1 cellular context compared by ENCODE assay signal in the genomic region with DNA sequence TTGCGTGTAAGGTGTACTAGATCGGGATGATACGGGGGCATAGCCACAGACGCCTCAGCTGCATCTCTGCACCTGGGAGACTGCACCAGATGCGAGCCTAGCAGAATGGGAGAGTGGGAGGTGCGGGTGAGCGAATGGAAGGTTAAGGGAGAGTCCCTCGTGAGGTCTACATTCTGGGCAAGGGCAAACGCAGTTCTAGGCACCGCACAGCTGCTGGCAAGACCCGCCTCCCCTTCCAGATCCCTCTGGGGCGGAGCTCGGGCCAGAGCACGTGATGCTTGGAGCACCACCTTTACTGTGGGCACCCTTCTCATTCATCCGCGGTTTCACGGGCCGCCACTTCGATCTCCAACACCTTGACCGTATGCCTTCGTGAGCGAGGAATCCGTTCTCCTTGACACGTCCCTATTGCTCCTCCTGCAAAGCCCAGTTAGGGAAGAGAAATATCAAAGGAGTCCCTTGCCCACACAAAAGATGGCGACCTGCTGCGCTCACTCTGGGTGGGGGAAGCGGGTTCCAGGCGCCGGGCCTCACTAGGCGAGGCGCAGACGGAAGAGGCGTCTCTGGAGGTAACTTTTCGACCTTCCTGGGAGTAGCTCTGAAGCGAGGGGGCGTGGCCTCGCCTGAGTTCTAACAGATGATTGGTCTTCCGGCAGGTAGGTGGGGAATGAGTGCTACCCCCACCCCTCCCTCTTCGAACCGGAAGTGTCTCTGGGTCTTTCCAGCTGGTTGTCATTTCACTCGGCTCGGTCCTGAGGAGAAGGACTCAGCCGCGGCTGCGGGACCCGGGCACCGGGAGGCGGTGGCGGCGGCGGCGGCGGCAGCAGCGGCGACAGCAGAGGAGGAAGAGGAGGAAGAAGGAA.
TF ChIP-seq lines count a peak whose summit lies in the region.

A gene (plus strand): TSS at position 740 of the 863 bp plus-strand sequence. CDS start 1,385 bp downstream, outside the sequence.

TF ChIP-seq in K562, 482 proteins besides CTCF, POLR2A, EP300 and RAD21 (continued from another document and continues in another):
- TF ChIP-seq, protein P1, sequence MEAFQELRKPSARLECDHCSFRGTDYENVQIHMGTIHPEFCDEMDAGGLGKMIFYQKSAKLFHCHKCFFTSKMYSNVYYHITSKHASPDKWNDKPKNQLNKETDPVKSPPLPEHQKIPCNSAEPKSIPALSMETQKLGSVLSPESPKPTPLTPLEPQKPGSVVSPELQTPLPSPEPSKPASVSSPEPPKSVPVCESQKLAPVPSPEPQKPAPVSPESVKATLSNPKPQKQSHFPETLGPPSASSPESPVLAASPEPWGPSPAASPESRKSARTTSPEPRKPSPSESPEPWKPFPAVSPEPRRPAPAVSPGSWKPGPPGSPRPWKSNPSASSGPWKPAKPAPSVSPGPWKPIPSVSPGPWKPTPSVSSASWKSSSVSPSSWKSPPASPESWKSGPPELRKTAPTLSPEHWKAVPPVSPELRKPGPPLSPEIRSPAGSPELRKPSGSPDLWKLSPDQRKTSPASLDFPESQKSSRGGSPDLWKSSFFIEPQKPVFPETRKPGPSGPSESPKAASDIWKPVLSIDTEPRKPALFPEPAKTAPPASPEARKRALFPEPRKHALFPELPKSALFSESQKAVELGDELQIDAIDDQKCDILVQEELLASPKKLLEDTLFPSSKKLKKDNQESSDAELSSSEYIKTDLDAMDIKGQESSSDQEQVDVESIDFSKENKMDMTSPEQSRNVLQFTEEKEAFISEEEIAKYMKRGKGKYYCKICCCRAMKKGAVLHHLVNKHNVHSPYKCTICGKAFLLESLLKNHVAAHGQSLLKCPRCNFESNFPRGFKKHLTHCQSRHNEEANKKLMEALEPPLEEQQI (IDR thresholded peaks at IDR 0.05): no peak
- TF ChIP-seq ZNF217 (CRISPR knock-in tag; IDR thresholded peaks at IDR 0.05) (no peak), RBM15 (IDR thresholded peaks at IDR 0.05; ENCODE audit: insufficient read depth, low read length) (no peak), HDAC3 (IDR thresholded peaks at IDR 0.05; ENCODE audit: borderline replicate concordance, partially characterized antibody) (no peak), ZNF77 (CRISPR knock-in tag; IDR thresholded peaks at IDR 0.05) (no peak), PURB (CRISPR knock-in tag; IDR thresholded peaks at IDR 0.05; ENCODE audit: low read depth) (no peak), ZNF282 (CRISPR knock-in tag; IDR thresholded peaks at IDR 0.05) (no peak), JUN (IDR thresholded peaks at IDR 0.05; ENCODE audit: borderline replicate concordance, low read depth, low read length) (0 out of 2 replicates have a peak, but pooled peaks have one; percentile 11), JUN (CRISPR knock-in tag; IDR thresholded peaks at IDR 0.05; ENCODE audit: borderline replicate concordance) (peak; percentile 33; the same call in 1 of the 2 replicates), STAT5A (IDR thresholded peaks at IDR 0.05; ENCODE audit: borderline replicate concordance, low read length) (no peak; the same call in 1 of the 2 replicates), ZNF707 (CRISPR knock-in tag; conservative IDR thresholded peaks at IDR 0.05) (no peak), TAF1 (IDR thresholded peaks at IDR 0.05; ENCODE audit: control insufficient read depth, extremely low read depth, insufficient read depth, low read length, severe bottlenecking) (peak; percentile 99), FOXK2 (conservative IDR thresholded peaks at IDR 0.05 in 1 of 2, IDR thresholded peaks at IDR 0.05 in 1 of 2; ENCODE audit: low read depth in 2 of 2) (peak in 1 of 2 experiments; percentile 76; a peak in 2 of 4 replicates), IRF2 (CRISPR knock-in tag; IDR thresholded peaks at IDR 0.05) (no peak), MEF2A (IDR thresholded peaks at IDR 0.05; ENCODE audit: control insufficient read depth, low read depth, low read length) (no peak), ZNF174 (CRISPR knock-in tag; IDR thresholded peaks at IDR 0.05) (no peak), KLF10 (CRISPR knock-in tag; IDR thresholded peaks at IDR 0.05) (no peak), ZNF699 (CRISPR knock-in tag; IDR thresholded peaks at IDR 0.05; ENCODE audit: insufficient replicate concordance) (no peak), ZNF232 (CRISPR knock-in tag; IDR thresholded peaks at IDR 0.05) (no peak; the same call in 1 of the 2 replicates), ZNF644 (tag; IDR thresholded peaks at IDR 0.05; ENCODE audit: low read depth) (peak; percentile 87; the same call in 1 of the 2 replicates), ZNF175 (CRISPR knock-in tag; IDR thresholded peaks at IDR 0.05; ENCODE audit: low read depth) (peak; percentile 62; the same call in 1 of the 2 replicates), ZNF551 (CRISPR knock-in tag; IDR thresholded peaks at IDR 0.05) (no peak), POU5F1 (IDR thresholded peaks at IDR 0.05; ENCODE audit: borderline replicate concordance, low read depth, low read length, partially characterized antibody) (no peak), ZNF3 (CRISPR knock-in tag; IDR thresholded peaks at IDR 0.05) (no peak), RFX1 (IDR thresholded peaks at IDR 0.05) (no peak), FOS (IDR thresholded peaks at IDR 0.05; ENCODE audit: extremely low read depth, insufficient read length) (peak; percentile 6), SIX5 (IDR thresholded peaks at IDR 0.05; ENCODE audit: borderline replicate concordance in 1 of 2, insufficient read depth in 1 of 2, low read depth in 1 of 2, low read length in 2 of 2) (peak; percentile 86 to 88), ATF1 (CRISPR knock-in tag; IDR thresholded peaks at IDR 0.05) (no peak), ATF1 (tag; IDR thresholded peaks at IDR 0.05) (peak; percentile 91), BMI1 (IDR thresholded peaks at IDR 0.05; ENCODE audit: low read length) (no peak), ZNF408 (CRISPR knock-in tag; IDR thresholded peaks at IDR 0.05; ENCODE audit: low read depth) (no peak), ARHGAP35 (IDR thresholded peaks at IDR 0.05; ENCODE audit: partially characterized antibody) (no peak), ZNF668 (CRISPR knock-in tag; IDR thresholded peaks at IDR 0.05) (no peak), NFIX (CRISPR knock-in tag; IDR thresholded peaks at IDR 0.05; ENCODE audit: low read depth) (no peak), C11orf30 (IDR thresholded peaks at IDR 0.05; ENCODE audit: low read depth) (no peak), ZNF121 (CRISPR knock-in tag; conservative IDR thresholded peaks at IDR 0.05) (no peak; the same call in 1 of the 2 replicates), KLF16 (IDR thresholded peaks at IDR 0.05) (no peak), FOXJ2 (tag; IDR thresholded peaks at IDR 0.05) (0 out of 2 replicates have a peak, but pooled peaks have one; percentile 34), FOXP1 (CRISPR knock-in tag; IDR thresholded peaks at IDR 0.05) (peak; percentile 83; the same call in 1 of the 2 replicates), SMARCA4 (IDR thresholded peaks at IDR 0.05) (peak; percentile 37; the same call in 1 of the 2 replicates), ETV6 (IDR thresholded peaks at IDR 0.05; ENCODE audit: borderline replicate concordance in 1 of 2, low read depth in 2 of 2, low read length in 1 of 2) (no peak), ETV6 (CRISPR knock-in tag; IDR thresholded peaks at IDR 0.05; ENCODE audit: borderline replicate concordance) (no peak), DIDO1 (tag; IDR thresholded peaks at IDR 0.05; ENCODE audit: low read depth) (peak; percentile 97)
- TF ChIP-seq, protein P2, sequence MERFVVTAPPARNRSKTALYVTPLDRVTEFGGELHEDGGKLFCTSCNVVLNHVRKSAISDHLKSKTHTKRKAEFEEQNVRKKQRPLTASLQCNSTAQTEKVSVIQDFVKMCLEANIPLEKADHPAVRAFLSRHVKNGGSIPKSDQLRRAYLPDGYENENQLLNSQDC (CRISPR knock-in tag; IDR thresholded peaks at IDR 0.05): peak; percentile 97
- TF ChIP-seq, protein P3, sequence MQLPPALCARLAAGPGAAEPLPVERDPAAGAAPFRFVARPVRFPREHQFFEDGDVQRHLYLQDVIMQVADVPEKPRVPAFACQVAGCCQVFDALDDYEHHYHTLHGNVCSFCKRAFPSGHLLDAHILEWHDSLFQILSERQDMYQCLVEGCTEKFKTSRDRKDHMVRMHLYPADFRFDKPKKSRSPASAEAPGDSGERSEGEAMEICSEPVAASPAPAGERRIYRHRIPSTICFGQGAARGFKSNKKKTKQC (CRISPR knock-in tag; IDR thresholded peaks at IDR 0.05): peak; percentile 49; the same call in 1 of the 2 replicates
- TF ChIP-seq, protein P4, sequence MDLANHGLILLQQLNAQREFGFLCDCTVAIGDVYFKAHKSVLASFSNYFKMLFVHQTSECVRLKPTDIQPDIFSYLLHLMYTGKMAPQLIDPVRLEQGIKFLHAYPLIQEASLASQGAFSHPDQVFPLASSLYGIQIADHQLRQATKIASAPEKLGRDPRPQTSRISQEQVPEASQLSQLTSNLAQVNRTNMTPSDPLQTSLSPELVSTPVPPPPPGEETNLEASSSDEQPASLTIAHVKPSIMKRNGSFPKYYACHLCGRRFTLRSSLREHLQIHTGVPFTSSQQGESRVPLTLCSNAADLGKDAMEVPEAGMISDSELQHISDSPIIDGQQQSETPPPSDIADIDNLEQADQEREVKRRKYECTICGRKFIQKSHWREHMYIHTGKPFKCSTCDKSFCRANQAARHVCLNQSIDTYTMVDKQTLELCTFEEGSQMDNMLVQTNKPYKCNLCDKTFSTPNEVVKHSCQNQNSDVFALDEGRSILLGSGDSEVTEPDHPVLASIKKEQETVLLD (IDR thresholded peaks at IDR 0.05): no peak
- TF ChIP-seq, protein P5, sequence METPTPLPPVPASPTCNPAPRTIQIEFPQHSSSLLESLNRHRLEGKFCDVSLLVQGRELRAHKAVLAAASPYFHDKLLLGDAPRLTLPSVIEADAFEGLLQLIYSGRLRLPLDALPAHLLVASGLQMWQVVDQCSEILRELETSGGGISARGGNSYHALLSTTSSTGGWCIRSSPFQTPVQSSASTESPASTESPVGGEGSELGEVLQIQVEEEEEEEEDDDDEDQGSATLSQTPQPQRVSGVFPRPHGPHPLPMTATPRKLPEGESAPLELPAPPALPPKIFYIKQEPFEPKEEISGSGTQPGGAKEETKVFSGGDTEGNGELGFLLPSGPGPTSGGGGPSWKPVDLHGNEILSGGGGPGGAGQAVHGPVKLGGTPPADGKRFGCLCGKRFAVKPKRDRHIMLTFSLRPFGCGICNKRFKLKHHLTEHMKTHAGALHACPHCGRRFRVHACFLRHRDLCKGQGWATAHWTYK (CRISPR knock-in tag; IDR thresholded peaks at IDR 0.05): peak; percentile 74
- TF ChIP-seq, protein P6, sequence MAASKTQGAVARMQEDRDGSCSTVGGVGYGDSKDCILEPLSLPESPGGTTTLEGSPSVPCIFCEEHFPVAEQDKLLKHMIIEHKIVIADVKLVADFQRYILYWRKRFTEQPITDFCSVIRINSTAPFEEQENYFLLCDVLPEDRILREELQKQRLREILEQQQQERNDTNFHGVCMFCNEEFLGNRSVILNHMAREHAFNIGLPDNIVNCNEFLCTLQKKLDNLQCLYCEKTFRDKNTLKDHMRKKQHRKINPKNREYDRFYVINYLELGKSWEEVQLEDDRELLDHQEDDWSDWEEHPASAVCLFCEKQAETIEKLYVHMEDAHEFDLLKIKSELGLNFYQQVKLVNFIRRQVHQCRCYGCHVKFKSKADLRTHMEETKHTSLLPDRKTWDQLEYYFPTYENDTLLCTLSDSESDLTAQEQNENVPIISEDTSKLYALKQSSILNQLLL (CRISPR knock-in tag; IDR thresholded peaks at IDR 0.05; ENCODE audit: borderline replicate concordance): no peak
- TF ChIP-seq, protein P7, sequence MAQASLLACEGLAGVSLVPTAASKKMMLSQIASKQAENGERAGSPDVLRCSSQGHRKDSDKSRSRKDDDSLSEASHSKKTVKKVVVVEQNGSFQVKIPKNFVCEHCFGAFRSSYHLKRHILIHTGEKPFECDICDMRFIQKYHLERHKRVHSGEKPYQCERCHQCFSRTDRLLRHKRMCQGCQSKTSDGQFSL (CRISPR knock-in tag; IDR thresholded peaks at IDR 0.05): peak; percentile 80
- TF ChIP-seq, protein P7 (tag; IDR thresholded peaks at IDR 0.05): peak in 1 of 2 experiments; percentile 46; a peak in 1 of 4 replicates
- TF ChIP-seq, protein P8, sequence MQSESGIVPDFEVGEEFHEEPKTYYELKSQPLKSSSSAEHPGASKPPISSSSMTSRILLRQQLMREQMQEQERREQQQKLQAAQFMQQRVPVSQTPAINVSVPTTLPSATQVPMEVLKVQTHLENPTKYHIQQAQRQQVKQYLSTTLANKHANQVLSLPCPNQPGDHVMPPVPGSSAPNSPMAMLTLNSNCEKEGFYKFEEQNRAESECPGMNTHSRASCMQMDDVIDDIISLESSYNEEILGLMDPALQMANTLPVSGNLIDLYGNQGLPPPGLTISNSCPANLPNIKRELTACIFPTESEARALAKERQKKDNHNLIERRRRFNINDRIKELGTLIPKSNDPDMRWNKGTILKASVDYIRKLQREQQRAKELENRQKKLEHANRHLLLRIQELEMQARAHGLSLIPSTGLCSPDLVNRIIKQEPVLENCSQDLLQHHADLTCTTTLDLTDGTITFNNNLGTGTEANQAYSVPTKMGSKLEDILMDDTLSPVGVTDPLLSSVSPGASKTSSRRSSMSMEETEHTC (IDR thresholded peaks at IDR 0.05): peak; percentile 73
- TF ChIP-seq, protein P9, sequence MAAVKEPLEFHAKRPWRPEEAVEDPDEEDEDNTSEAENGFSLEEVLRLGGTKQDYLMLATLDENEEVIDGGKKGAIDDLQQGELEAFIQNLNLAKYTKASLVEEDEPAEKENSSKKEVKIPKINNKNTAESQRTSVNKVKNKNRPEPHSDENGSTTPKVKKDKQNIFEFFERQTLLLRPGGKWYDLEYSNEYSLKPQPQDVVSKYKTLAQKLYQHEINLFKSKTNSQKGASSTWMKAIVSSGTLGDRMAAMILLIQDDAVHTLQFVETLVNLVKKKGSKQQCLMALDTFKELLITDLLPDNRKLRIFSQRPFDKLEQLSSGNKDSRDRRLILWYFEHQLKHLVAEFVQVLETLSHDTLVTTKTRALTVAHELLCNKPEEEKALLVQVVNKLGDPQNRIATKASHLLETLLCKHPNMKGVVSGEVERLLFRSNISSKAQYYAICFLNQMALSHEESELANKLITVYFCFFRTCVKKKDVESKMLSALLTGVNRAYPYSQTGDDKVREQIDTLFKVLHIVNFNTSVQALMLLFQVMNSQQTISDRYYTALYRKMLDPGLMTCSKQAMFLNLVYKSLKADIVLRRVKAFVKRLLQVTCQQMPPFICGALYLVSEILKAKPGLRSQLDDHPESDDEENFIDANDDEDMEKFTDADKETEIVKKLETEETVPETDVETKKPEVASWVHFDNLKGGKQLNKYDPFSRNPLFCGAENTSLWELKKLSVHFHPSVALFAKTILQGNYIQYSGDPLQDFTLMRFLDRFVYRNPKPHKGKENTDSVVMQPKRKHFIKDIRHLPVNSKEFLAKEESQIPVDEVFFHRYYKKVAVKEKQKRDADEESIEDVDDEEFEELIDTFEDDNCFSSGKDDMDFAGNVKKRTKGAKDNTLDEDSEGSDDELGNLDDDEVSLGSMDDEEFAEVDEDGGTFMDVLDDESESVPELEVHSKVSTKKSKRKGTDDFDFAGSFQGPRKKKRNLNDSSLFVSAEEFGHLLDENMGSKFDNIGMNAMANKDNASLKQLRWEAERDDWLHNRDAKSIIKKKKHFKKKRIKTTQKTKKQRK (IDR thresholded peaks at IDR 0.05; ENCODE audit: borderline replicate concordance, low read depth, low read length): no peak
- TF ChIP-seq, protein P10, sequence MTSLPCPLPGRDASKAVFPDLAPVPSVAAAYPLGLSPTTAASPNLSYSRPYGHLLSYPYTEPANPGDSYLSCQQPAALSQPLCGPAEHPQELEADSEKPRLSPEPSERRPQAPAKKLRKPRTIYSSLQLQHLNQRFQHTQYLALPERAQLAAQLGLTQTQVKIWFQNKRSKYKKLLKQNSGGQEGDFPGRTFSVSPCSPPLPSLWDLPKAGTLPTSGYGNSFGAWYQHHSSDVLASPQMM (CRISPR knock-in tag; IDR thresholded peaks at IDR 0.05): no peak
